12 cellular contexts compared by ENCODE assay signal in genomic region chr13:41812851-41813250, GRCh38.
DNase-seq lines count a peak whose midpoint lies in the region; ATAC-seq and TF ChIP-seq lines count a peak whose summit lies in the region.
"Had no signal": no experiment of that assay in that cellular context is flagged by ENCODE, and none has a peak within 500 bp of the region (broad histone marks: within the 10 kb centered on the region; RNA-seq: fewer than 3 reads in every experiment).

No MANE protein-coding gene starts in this region.

- TF ChIP-seq POLR2A in vagina (IDR thresholded peaks at IDR 0.05) (no peak), spleen (IDR thresholded peaks at IDR 0.05) (no peak)

- peaks cover 4% of the 10 kb centered on the region for H3K36me3 ChIP-seq in CD8-positive, alpha-beta memory T cell (ENCODE audit: insufficient read depth, low read length)
- peaks cover 0 to 14% of the 10 kb centered on the region in 2 donors for H3K36me3 ChIP-seq in vagina
- peaks cover 0 to 53% (median 5%) of the 10 kb centered on the region in 6 donors for H3K36me3 ChIP-seq in spleen
- H3K36me3 ChIP-seq: left lung had no signal

- intact Hi-C loops in vagina (cut with DNase I) (no loop called here), spleen (cut with DNase I; ENCODE audit: low total_unique reads) (no loop called here)

- H3K4me1 Mint-ChIP-seq in CD8-positive, alpha-beta memory T cell: peaks cover 42 to 55% (median 48%) of the 10 kb centered on the region in 3 donors

- H3K27ac Mint-ChIP-seq in CD8-positive, alpha-beta memory T cell: peak overlapping the region; percentile 5 to 91 (median 80)
- H3K27ac Mint-ChIP-seq: B cell had no signal

- H3K9me3 ChIP-seq in CD8-positive, alpha-beta memory T cell (ENCODE audit: low read length): no peaks in the 10 kb centered on the region
- H3K9me3 ChIP-seq in vagina (no peaks in the 10 kb centered on the region), spleen (peaks cover 0 to 4% (median 0%) of the 10 kb centered on the region in 8 donors)
- H3K9me3 ChIP-seq: left lung had no signal

- H3K4me3 ChIP-seq in CD8-positive, alpha-beta memory T cell (ENCODE audit: low read length): no peak overlapping the region
- H3K4me3 ChIP-seq in vagina (no peak overlapping the region), spleen (no peak overlapping the region)
- H3K4me3 ChIP-seq: left lung had no signal

- 61 to 88% (median 82%) methylated on average over 2 of the region's 2 CpGs for WGBS in spleen, 5 donors

- peaks cover 36 to 51% (median 39%) of the 10 kb centered on the region in 3 donors for H3K36me3 Mint-ChIP-seq in CD8-positive, alpha-beta memory T cell

- peak overlapping the region in 1 of 7 donors; percentile 33 for H3K4me3 Mint-ChIP-seq in CD8-positive, alpha-beta memory T cell
- H3K4me3 Mint-ChIP-seq: B cell had no signal

- POLR2A ChIA-PET in CD8-positive, alpha-beta memory T cell (lab: Charles Lee): no interaction called here

- H3K27me3 Mint-ChIP-seq in CD8-positive, alpha-beta memory T cell: no peaks in the 10 kb centered on the region
- H3K27me3 Mint-ChIP-seq: B cell, progenitor cell of endocrine pancreas had no signal

- H3K27me3 ChIP-seq in CD8-positive, alpha-beta memory T cell (ENCODE audit: insufficient read depth, low read length, poor library complexity, severe bottlenecking): no peaks in the 10 kb centered on the region
- no peaks in the 10 kb centered on the region for H3K27me3 ChIP-seq in vagina
- H3K27me3 ChIP-seq in spleen (replicated peaks in 1 of 7): no peaks in the 10 kb centered on the region
- H3K27me3 ChIP-seq: left lung had no signal

- H3K27ac ChIP-seq in CD8-positive, alpha-beta memory T cell (ENCODE audit: low read depth, low read length): no peak overlapping the region
- no peak overlapping the region for H3K27ac ChIP-seq in vagina
- H3K27ac ChIP-seq in spleen: no peak overlapping the region
- H3K27ac ChIP-seq: left lung had no signal

- peaks cover 12% of the 10 kb centered on the region for H3K4me1 ChIP-seq in CD8-positive, alpha-beta memory T cell (ENCODE audit: insufficient read depth, low read length)
- H3K4me1 ChIP-seq in vagina (peaks cover 12% of the 10 kb centered on the region), spleen (peaks cover 0 to 37% (median 17%) of the 10 kb centered on the region in 6 donors)

- no peak for TF ChIP-seq CTCF in vagina (IDR thresholded peaks at IDR 0.05)
- no peak for TF ChIP-seq CTCF in spleen (IDR thresholded peaks at IDR 0.05 in 8 of 11, conservative IDR thresholded peaks at IDR 0.05 in 3 of 11)

- no peak for DNase-seq in CD8-positive, alpha-beta memory T cell
- no peak for DNase-seq in vagina (ENCODE audit: extremely low spot score in 2 of 2)
- DNase-seq in SKM-1 (lab: John Stamatoyannopoulos, UW; ENCODE audit: unreplicated experiment): no peak
- no peak for DNase-seq in spleen
- no peak for DNase-seq in central memory CD4-positive, alpha-beta T cell
- DNase-seq: left lung, NCI-H1417 had no signal

- peak; percentile 72 for ATAC-seq in GM18909 (IDR thresholded peaks at IDR 0.05; ENCODE audit: poor library complexity, unreplicated experiment)
- ATAC-seq in HG02588 (IDR thresholded peaks at IDR 0.05; ENCODE audit: unreplicated experiment): peak; percentile 68
- ATAC-seq in HG03571 (IDR thresholded peaks at IDR 0.05; ENCODE audit: unreplicated experiment): peak; percentile 66
- ATAC-seq: left lung had no signal

- H3K9me3 Mint-ChIP-seq in CD8-positive, alpha-beta memory T cell: no peaks in the 10 kb centered on the region

- CTCF ChIA-PET in CD8-positive, alpha-beta memory T cell (lab: Charles Lee): no interaction called here
